19 cellular contexts compared by ENCODE assay signal in the genomic region with DNA sequence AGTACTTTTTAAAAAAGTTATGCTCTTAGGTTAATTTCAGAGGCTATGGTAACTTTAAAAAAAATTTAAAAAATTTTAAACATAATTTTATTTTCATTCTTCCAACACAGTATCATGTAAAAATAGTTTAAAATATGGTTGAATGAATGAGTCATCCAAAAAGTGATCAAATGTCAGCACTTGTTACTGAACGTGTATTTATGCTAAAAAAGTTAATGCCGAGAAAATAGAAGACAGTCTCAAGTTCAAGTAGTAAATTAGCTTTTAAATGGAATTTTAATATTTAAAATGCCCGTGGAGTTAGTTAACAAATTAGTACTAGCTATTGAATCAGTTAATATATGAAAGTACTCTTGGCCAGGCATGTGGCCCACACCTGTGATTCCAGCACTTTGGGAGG. TPM values are rescaled to one million over a fixed set of nuclear protein-coding genes. Genes with fewer than 3 reads are reported as not detected.
DNase-seq lines count a peak whose midpoint lies in the region; ATAC-seq, FAIRE-seq and TF ChIP-seq lines count a peak whose summit lies in the region.
"Had no signal": no experiment of that assay in that cellular context is flagged by ENCODE, and none has a peak within 500 bp of the region (broad histone marks: within the 10 kb centered on the region; RNA-seq: fewer than 3 reads in every experiment).

No MANE protein-coding gene starts in this region.

- H3K4me1 ChIP-seq in HEK293 (ENCODE audit: control insufficient read depth, insufficient read depth, low read length) (peaks cover 3% of the 10 kb centered on the region), adipocyte (ENCODE audit: control insufficient read depth, insufficient read depth, low read length) (peaks cover 20% of the 10 kb centered on the region), kidney (ENCODE audit: control insufficient read depth in 1 of 2, insufficient read depth in 1 of 2, low read depth in 1 of 2, low read length in 2 of 2) (peaks cover 0 to 8% of the 10 kb centered on the region in 2 donors)

- H3K36me3 ChIP-seq in HEK293 (ENCODE audit: control insufficient read depth in 2 of 2, insufficient read depth in 1 of 2, low read length in 2 of 2) = peaks cover 0 to 6% of the 10 kb centered on the region in 2 experiments; a peak in 1 of 3 replicates
- H3K36me3 ChIP-seq in adipocyte (ENCODE audit: control insufficient read depth, insufficient read depth, low read length, severe bottlenecking) = peaks cover 3% of the 10 kb centered on the region
- H3K36me3 ChIP-seq in kidney (ENCODE audit: control insufficient read depth in 1 of 2, insufficient read depth in 2 of 2, low read length in 2 of 2) = no peaks in the 10 kb centered on the region
- H3K36me3 ChIP-seq: vagina had no signal

- H3K9ac ChIP-seq in adipocyte (ENCODE audit: low read length) (no peak overlapping the region), kidney (ENCODE audit: low read length in 2 of 2) (no peak overlapping the region)

- no peak overlapping the region for H3K4me3 ChIP-seq in HEK293 (ENCODE audit: low read depth, low read length)
- H3K4me3 ChIP-seq in adipocyte (ENCODE audit: low read length) = no peak overlapping the region
- peak overlapping the region in 1 of 2 donors; percentile 18 for H3K4me3 ChIP-seq in kidney (ENCODE audit: low read length in 2 of 2)
- H3K4me3 ChIP-seq: lung, PC-9, vagina had no signal

- FAIRE-seq in A204.1 (lab: Jason Lieb, UNC) (peak; percentile 29), kidney (lab: Jason Lieb, UNC) (peak; percentile 51)
- FAIRE-seq: GM12891 had no signal

- no peaks in the 10 kb centered on the region for H3K27me3 ChIP-seq in adipocyte (replicated peaks; ENCODE audit: control insufficient read depth, insufficient read depth, low read length)
- H3K27me3 ChIP-seq: vagina had no signal

- H3K27ac ChIP-seq in HEK293 (ENCODE audit: extremely low read depth, low read depth, low read length) (no peak overlapping the region), kidney (ENCODE audit: low read depth in 2 of 2, low read length in 2 of 2) (no peak overlapping the region)
- H3K27ac ChIP-seq: PC-9, vagina had no signal

- ATAC-seq in HG03280 (IDR thresholded peaks at IDR 0.05; ENCODE audit: unreplicated experiment) (no peak), GM19023 (IDR thresholded peaks at IDR 0.05; ENCODE audit: unreplicated experiment) (no peak)
- ATAC-seq: esophagus mucosa had no signal

- intact Hi-C loops in kidney (cut with DNase I) = no loop called here

- H3K9me3 ChIP-seq in HEK293 (ENCODE audit: control insufficient read depth, insufficient read depth, low read depth, low read length) (no peaks in the 10 kb centered on the region), adipocyte (ENCODE audit: control insufficient read depth, low read length) (no peaks in the 10 kb centered on the region), kidney (ENCODE audit: control insufficient read depth in 1 of 2, low read length in 2 of 2) (no peaks in the 10 kb centered on the region)
- H3K9me3 ChIP-seq: vagina had no signal

- CTCF ChIA-PET in HEK293 (lab: Yijun Ruan, JAX) = interaction anchor here (0.7 kb wide), 1 partner anchor 1181 kb away, joined by 3 read pairs; no protein-coding TSS in a partner anchor

- TF ChIP-seq CTCF in HEK293 (tag by site-specific recombination; IDR thresholded peaks at IDR 0.05) = no peak
- TF ChIP-seq CTCF in kidney (IDR thresholded peaks at IDR 0.05; ENCODE audit: borderline replicate concordance, extremely low read depth, insufficient read depth) = no peak

- peak; percentile 14 for DNase-seq in adipocyte (ENCODE audit: low read depth)
- no peak for DNase-seq in kidney
- no peak for DNase-seq in NCI-H2029 treated with DMSO at 0.1 percent for 48 hours (lab: John Stamatoyannopoulos, UW)
- no peak for DNase-seq in NCI-H2171 treated with DMSO at 0.1 percent for 48 hours (lab: John Stamatoyannopoulos, UW)
- DNase-seq: activated CD4-positive, alpha-beta T cell treated with anti-CD3 and anti-CD28 coated beads, Interleukin-2, amount 50 U/mL, for 1 hour; activated naive CD4-positive, alpha-beta T cell; GOT3; hypothalamus; MV-4-11; PC-9; T-helper 2 cell had no signal

- POLR2A ChIA-PET in HEK293 (lab: Yijun Ruan, JAX) = no interaction called here

TF ChIP-seq in HEK293, 187 proteins besides CTCF, POLR2A, EP300 and RAD21:
- peak; percentile 62 for TF ChIP-seq SCRT2 (tag by site-specific recombination; IDR thresholded peaks at IDR 0.05)
- TF ChIP-seq ZNF658 (tag by site-specific recombination; IDR thresholded peaks at IDR 0.05) = no peak
- TF ChIP-seq, protein P1, sequence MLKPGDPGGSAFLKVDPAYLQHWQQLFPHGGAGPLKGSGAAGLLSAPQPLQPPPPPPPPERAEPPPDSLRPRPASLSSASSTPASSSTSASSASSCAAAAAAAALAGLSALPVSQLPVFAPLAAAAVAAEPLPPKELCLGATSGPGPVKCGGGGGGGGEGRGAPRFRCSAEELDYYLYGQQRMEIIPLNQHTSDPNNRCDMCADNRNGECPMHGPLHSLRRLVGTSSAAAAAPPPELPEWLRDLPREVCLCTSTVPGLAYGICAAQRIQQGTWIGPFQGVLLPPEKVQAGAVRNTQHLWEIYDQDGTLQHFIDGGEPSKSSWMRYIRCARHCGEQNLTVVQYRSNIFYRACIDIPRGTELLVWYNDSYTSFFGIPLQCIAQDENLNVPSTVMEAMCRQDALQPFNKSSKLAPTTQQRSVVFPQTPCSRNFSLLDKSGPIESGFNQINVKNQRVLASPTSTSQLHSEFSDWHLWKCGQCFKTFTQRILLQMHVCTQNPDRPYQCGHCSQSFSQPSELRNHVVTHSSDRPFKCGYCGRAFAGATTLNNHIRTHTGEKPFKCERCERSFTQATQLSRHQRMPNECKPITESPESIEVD (tag by site-specific recombination; IDR thresholded peaks at IDR 0.05) = peak; percentile 47; the same call in 1 of the 2 replicates

RNA-seq across cellular contexts. Expression of gene AEBP2, which starts 4.8 kb away (rescaled TPM):
- total RNA-seq in kidney = 46.4 TPM
- polyA plus RNA-seq in kidney (ENCODE audit: insufficient read depth, low read depth, low replicate concordance) = 12.0 TPM
